In the genomic region with DNA sequence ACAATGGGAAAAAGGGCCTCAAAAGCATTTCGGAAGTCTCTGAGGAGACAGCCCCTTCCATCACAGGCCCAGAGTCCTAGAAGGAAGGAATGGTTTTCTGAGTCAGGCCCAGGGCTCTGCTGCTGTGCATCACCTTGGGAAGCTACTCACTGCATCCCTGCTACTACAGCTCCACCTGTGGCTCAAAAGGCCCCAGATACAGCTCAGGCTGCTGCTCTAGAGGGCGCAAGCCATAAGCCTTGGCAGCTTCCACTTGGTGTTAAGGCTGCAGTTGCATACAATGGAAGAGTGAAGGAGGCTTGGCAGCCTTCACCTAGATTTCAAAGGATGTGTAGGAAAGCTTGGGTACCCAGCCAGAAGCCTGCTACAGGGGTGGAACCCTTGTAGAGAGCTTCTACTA, we compare ENCODE assay signal across 21 cellular contexts. TPM values are rescaled to one million over a fixed set of nuclear protein-coding genes. Genes with fewer than 3 reads are reported as not detected.
A peak's percentile ranks its signal among the peaks of the same experiment; 100 is the strongest.
DNase-seq lines count a peak whose midpoint lies in the region; ATAC-seq and TF ChIP-seq lines count a peak whose summit lies in the region.
"Had no signal": no experiment of that assay in that cellular context is flagged by ENCODE, and none has a peak within 500 bp of the region (broad histone marks: within the 10 kb centered on the region; RNA-seq: fewer than 3 reads in every experiment).

No MANE protein-coding gene starts in this region.

- no peak overlapping the region for H3K27ac Mint-ChIP-seq in WTC11
- H3K27ac Mint-ChIP-seq: CD4-positive, alpha-beta T cell had no signal

- no peak overlapping the region for H2AK5ac ChIP-seq in mesendoderm (ENCODE audit: low read length)

- H3K4me3 Mint-ChIP-seq in WTC11, result no peak overlapping the region
- H3K4me3 Mint-ChIP-seq: CD4-positive, alpha-beta T cell had no signal

- ATAC-seq in WTC11, result peak; percentile 79
- no peak for ATAC-seq in activated CD4-positive, CD25-positive, alpha-beta regulatory T cell treated with anti-CD3 and anti-CD28 coated beads, Interleukin-2, amount 50 U/mL, for 24 hours
- ATAC-seq: A549 had no signal

- no peak overlapping the region for H3K4ac ChIP-seq in mesendoderm (ENCODE audit: low read depth, low read length)

- no peak overlapping the region for H2BK5ac ChIP-seq in mesendoderm (ENCODE audit: low read length)

- no peaks in the 10 kb centered on the region for H3K27me3 ChIP-seq in mesendoderm (ENCODE audit: insufficient read depth, low read length, poor library complexity)

- WGBS in mesendoderm (ENCODE audit: extremely low coverage, insufficient coverage, low lambda C conversion rate), result no CpG with 5 or more reads among the region's 2 CpGs

- no peak overlapping the region for H3K4me3 ChIP-seq in mesendoderm (ENCODE audit: low read length)
- H3K4me3 ChIP-seq: A549, GM23248 had no signal

- no peak overlapping the region for H3K23ac ChIP-seq in mesendoderm (ENCODE audit: low read length)

- CTCF ChIA-PET in WTC11 (lab: Charles Lee), result interaction anchor here (0.9 to 1.2 kb wide), 3 partner anchors 25 to 58 kb away, joined by 3 to 5 read pairs (median 3); no protein-coding TSS in a partner anchor

- no peaks in the 10 kb centered on the region for H3K79me2 ChIP-seq in mesendoderm (ENCODE audit: control insufficient read depth, insufficient read depth, low read length)

- H2BK15ac ChIP-seq in mesendoderm (replicated peaks; ENCODE audit: low read depth), result no peak overlapping the region

- H3K79me1 ChIP-seq in mesendoderm (ENCODE audit: low read length), result no peaks in the 10 kb centered on the region

- H3K4me1 ChIP-seq in mesendoderm (ENCODE audit: control insufficient read depth, low read depth, low read length), result peaks cover 4% of the 10 kb centered on the region
- H3K4me1 ChIP-seq: A549 had no signal

- DNase-seq in DMS53 (lab: John Stamatoyannopoulos, UW), result peak; percentile 7
- no peak for DNase-seq in DMS53 treated with DMSO at 0.1 percent for 48 hours (lab: John Stamatoyannopoulos, UW; ENCODE audit: unreplicated experiment)
- peak; percentile 11 for DNase-seq in HuH-7 (ENCODE audit: low spot score)
- DNase-seq in WTC11 (ENCODE audit: low spot score), result no peak
- peak; percentile 35 for DNase-seq in mesendoderm
- no peak for DNase-seq in G401 (ENCODE audit: low spot score)
- DNase-seq in NCI-H2081 (lab: John Stamatoyannopoulos, UW), result no peak
- DNase-seq: AML-193; CD4-positive, alpha-beta T cell; DMS153; DND-41; EL; GM23248; H7; KG1 had no signal

- H3K36me3 ChIP-seq in mesendoderm (ENCODE audit: control insufficient read depth, insufficient read depth, low read length), result no peaks in the 10 kb centered on the region

- no peak overlapping the region for H3K4me2 ChIP-seq in mesendoderm (ENCODE audit: low read length)
- H3K4me2 ChIP-seq: A549 had no signal

- no peak overlapping the region for H3K56ac ChIP-seq in mesendoderm (ENCODE audit: low read length)

- H2BK120ac ChIP-seq in mesendoderm (ENCODE audit: low read depth, low read length), result no peak overlapping the region

- H4K8ac ChIP-seq in mesendoderm (ENCODE audit: low read depth, low read length), result no peak overlapping the region

- no peak overlapping the region for H3K27ac ChIP-seq in mesendoderm (ENCODE audit: low read depth, low read length)
- H3K27ac ChIP-seq: 22Rv1, A549, C4-2B, GM23248, HL-60 had no signal

- POLR2A ChIA-PET in WTC11 (lab: Charles Lee), result no interaction called here

- TF ChIP-seq CTCF in WTC11 (IDR thresholded peaks at IDR 0.05), result no peak

- no peak overlapping the region for H4K5ac ChIP-seq in mesendoderm (ENCODE audit: low read length)

- no peak overlapping the region for H3K18ac ChIP-seq in mesendoderm (ENCODE audit: low read length)

- H3K36me3 Mint-ChIP-seq in WTC11, result peaks cover 19% of the 10 kb centered on the region

- H3K9me3 Mint-ChIP-seq in WTC11, result peaks cover 34% of the 10 kb centered on the region

- in situ Hi-C loops in G401 (cut with HindIII; ENCODE audit: low sequenced_read_pairs), result no loop called here

- H3K9ac ChIP-seq in mesendoderm (ENCODE audit: low read length), result no peak overlapping the region
- H3K9ac ChIP-seq: GM23248 had no signal

- peaks cover 22% of the 10 kb centered on the region for H3K4me1 Mint-ChIP-seq in WTC11

- no peaks in the 10 kb centered on the region; the same call in 1 of the 2 replicates for H3K27me3 Mint-ChIP-seq in WTC11 (ENCODE audit: low read depth)
- H3K27me3 Mint-ChIP-seq: CD4-positive, alpha-beta T cell had no signal

TF ChIP-seq in WTC11, 78 proteins besides CTCF, POLR2A, EP300 and RAD21:
- TF ChIP-seq, protein P1, sequence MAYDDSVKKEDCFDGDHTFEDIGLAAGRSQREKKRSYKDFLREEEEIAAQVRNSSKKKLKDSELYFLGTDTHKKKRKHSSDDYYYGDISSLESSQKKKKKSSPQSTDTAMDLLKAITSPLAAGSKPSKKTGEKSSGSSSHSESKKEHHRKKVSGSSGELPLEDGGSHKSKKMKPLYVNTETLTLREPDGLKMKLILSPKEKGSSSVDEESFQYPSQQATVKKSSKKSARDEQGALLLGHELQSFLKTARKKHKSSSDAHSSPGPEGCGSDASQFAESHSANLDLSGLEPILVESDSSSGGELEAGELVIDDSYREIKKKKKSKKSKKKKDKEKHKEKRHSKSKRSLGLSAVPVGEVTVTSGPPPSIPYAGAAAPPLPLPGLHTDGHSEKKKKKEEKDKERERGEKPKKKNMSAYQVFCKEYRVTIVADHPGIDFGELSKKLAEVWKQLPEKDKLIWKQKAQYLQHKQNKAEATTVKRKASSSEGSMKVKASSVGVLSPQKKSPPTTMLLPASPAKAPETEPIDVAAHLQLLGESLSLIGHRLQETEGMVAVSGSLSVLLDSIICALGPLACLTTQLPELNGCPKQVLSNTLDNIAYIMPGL (CRISPR knock-in tag; IDR thresholded peaks at IDR 0.05), result no peak
- TF ChIP-seq, protein P2, sequence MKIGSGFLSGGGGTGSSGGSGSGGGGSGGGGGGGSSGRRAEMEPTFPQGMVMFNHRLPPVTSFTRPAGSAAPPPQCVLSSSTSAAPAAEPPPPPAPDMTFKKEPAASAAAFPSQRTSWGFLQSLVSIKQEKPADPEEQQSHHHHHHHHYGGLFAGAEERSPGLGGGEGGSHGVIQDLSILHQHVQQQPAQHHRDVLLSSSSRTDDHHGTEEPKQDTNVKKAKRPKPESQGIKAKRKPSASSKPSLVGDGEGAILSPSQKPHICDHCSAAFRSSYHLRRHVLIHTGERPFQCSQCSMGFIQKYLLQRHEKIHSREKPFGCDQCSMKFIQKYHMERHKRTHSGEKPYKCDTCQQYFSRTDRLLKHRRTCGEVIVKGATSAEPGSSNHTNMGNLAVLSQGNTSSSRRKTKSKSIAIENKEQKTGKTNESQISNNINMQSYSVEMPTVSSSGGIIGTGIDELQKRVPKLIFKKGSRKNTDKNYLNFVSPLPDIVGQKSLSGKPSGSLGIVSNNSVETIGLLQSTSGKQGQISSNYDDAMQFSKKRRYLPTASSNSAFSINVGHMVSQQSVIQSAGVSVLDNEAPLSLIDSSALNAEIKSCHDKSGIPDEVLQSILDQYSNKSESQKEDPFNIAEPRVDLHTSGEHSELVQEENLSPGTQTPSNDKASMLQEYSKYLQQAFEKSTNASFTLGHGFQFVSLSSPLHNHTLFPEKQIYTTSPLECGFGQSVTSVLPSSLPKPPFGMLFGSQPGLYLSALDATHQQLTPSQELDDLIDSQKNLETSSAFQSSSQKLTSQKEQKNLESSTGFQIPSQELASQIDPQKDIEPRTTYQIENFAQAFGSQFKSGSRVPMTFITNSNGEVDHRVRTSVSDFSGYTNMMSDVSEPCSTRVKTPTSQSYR (CRISPR knock-in tag; IDR thresholded peaks at IDR 0.05), result no peak
- TF ChIP-seq, protein P3, sequence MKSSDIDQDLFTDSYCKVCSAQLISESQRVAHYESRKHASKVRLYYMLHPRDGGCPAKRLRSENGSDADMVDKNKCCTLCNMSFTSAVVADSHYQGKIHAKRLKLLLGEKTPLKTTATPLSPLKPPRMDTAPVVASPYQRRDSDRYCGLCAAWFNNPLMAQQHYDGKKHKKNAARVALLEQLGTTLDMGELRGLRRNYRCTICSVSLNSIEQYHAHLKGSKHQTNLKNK (CRISPR knock-in tag; IDR thresholded peaks at IDR 0.05), result no peak
- TF ChIP-seq ZBTB21 (CRISPR knock-in tag; IDR thresholded peaks at IDR 0.05; ENCODE audit: borderline replicate concordance) (no peak), NR1H2 (CRISPR knock-in tag; IDR thresholded peaks at IDR 0.05) (no peak), PRRX2 (CRISPR knock-in tag; IDR thresholded peaks at IDR 0.05) (no peak), TEAD4 (CRISPR knock-in tag; IDR thresholded peaks at IDR 0.05) (no peak), ELF4 (CRISPR knock-in tag; IDR thresholded peaks at IDR 0.05; ENCODE audit: low read depth) (no peak)
- TF ChIP-seq, protein P4, sequence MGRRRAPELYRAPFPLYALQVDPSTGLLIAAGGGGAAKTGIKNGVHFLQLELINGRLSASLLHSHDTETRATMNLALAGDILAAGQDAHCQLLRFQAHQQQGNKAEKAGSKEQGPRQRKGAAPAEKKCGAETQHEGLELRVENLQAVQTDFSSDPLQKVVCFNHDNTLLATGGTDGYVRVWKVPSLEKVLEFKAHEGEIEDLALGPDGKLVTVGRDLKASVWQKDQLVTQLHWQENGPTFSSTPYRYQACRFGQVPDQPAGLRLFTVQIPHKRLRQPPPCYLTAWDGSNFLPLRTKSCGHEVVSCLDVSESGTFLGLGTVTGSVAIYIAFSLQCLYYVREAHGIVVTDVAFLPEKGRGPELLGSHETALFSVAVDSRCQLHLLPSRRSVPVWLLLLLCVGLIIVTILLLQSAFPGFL (CRISPR knock-in tag; IDR thresholded peaks at IDR 0.05; ENCODE audit: borderline replicate concordance), result no peak
- TF ChIP-seq, protein P5, sequence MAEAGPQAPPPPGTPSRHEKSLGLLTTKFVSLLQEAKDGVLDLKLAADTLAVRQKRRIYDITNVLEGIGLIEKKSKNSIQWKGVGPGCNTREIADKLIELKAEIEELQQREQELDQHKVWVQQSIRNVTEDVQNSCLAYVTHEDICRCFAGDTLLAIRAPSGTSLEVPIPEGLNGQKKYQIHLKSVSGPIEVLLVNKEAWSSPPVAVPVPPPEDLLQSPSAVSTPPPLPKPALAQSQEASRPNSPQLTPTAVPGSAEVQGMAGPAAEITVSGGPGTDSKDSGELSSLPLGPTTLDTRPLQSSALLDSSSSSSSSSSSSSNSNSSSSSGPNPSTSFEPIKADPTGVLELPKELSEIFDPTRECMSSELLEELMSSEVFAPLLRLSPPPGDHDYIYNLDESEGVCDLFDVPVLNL (CRISPR knock-in tag; IDR thresholded peaks at IDR 0.05; ENCODE audit: borderline replicate concordance, low read depth), result no peak
- TF ChIP-seq, protein P6, sequence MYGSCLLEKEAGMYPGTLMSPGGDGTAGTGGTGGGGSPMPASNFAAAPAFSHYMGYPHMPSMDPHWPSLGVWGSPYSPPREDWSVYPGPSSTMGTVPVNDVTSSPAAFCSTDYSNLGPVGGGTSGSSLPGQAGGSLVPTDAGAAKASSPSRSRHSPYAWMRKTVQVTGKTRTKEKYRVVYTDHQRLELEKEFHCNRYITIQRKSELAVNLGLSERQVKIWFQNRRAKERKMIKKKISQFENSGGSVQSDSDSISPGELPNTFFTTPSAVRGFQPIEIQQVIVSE (CRISPR knock-in tag; IDR thresholded peaks at IDR 0.05; ENCODE audit: borderline replicate concordance), result no peak
TF ChIP-seq in WTC11: peak in this region for 0.

RNA-seq across cellular contexts. Expression of a gene that starts 54.8 kb away (rescaled TPM):
- 0.18 to 0.21 TPM (median 0.20 TPM) in 3 replicates for total RNA-seq in WTC11 (2021)
- polyA plus RNA-seq in mesendoderm (2013, experiment 1 of 2), result 0.32 TPM
- 0.22 TPM for polyA plus RNA-seq in mesendoderm (2013, experiment 2 of 2)
- 0.44 and 0.49 TPM in 2 replicates for total RNA-seq in G401 (2014; rRNA removed; shearing (Covaris generic))
- total RNA-seq: CD4-positive, alpha-beta T cell; GM23248 had no signal
- polyA plus RNA-seq: A549, BJ had no signal

Comparison
In these comparisons a context has a peak if more than half of its experiments do, and no peak if none do; other contexts are left out.
1. DNase-seq: peak in DMS53 (single experiment), HuH-7 (single experiment) and mesendoderm (single experiment); none in DMS53 treated with DMSO at 0.1 percent for 48 hours (single experiment), WTC11 (single experiment), G401 (single experiment) and NCI-H2081 (0 of 2).